16 cellular contexts compared by ENCODE assay signal in the genomic region with DNA sequence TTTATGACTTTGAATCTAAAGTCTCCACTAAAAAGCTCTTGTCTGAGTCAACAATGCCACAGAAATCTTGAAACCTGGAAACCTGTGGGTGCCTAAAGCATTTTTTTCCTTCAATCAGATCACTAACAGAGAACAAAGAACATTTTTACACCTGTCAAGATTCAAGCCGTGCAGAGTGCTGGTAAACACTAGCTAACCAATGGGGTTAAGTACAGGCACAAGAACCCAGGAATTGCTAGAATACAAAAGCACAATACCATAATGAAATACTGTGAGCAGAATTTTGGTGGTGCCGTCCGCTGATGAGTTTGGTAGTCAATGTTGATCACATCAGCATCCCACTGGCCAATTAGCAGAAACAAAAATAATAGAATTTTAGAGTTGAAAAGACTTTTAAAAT.
A peak's percentile ranks its signal among the peaks of the same experiment; 100 is the strongest.
DNase-seq lines count a peak whose midpoint lies in the region; ATAC-seq and TF ChIP-seq lines count a peak whose summit lies in the region.
"Had no signal": no experiment of that assay in that cellular context is flagged by ENCODE, and none has a peak within 500 bp of the region (broad histone marks: within the 10 kb centered on the region; RNA-seq: fewer than 3 reads in every experiment).

No MANE protein-coding gene starts in this region.

- 63 to 64% methylated on average over 3 of the region's 3 CpGs for WGBS in heart right ventricle, 2 donors

- H3K9me3 Mint-ChIP-seq in activated T-helper 1 cell treated with anti-CD3 and anti-CD28 coated beads, Interleukin-12 subunit alpha, Interleukin-12 subunit beta, Interleukin-2, Interleukin-4 antibody, amounts not matched to agents 30 ng/mL and 10 ng/mL and 1 ng/mL, durations not matched to agents 14 hours and 24 hours and 36 hours, result no peaks in the 10 kb centered on the region
- H3K9me3 Mint-ChIP-seq in activated CD4-positive, alpha-beta T cell treated with anti-CD3 and anti-CD28 coated beads for 36 hours (ENCODE audit: low read depth), result no peaks in the 10 kb centered on the region

- intact Hi-C loops in Right ventricle myocardium superior (cut with DNase I) (no loop called here), left cardiac atrium (cut with DNase I) (no loop called here), heart right ventricle (cut with DNase I) (loop anchor here in 1 of 10 donors (5.0 kb wide), 1 partner anchor 138 kb away; no protein-coding TSS in a partner anchor)
- intact Hi-C loops in activated T-helper 1 cell treated with anti-CD3 and anti-CD28 coated beads, Interleukin-12 subunit alpha, Interleukin-12 subunit beta, Interleukin-2, Interleukin-4 antibody, amounts not matched to agents 30 ng/mL and 10 ng/mL and 1 ng/mL, durations not matched to agents 14 hours and 24 hours and 36 hours (cut with micrococcal nuclease), result loop anchor here (1.0 kb wide), 1 partner anchor 143 kb away; no protein-coding TSS in a partner anchor
- intact Hi-C loops in activated CD4-positive, alpha-beta T cell treated with anti-CD3 and anti-CD28 coated beads for 36 hours (cut with DNase I, micrococcal nuclease), result no loop called here

- no peak for TF ChIP-seq CTCF in heart right ventricle (IDR thresholded peaks at IDR 0.05)

- H3K27me3 Mint-ChIP-seq in activated T-helper 1 cell treated with anti-CD3 and anti-CD28 coated beads, Interleukin-12 subunit alpha, Interleukin-12 subunit beta, Interleukin-2, Interleukin-4 antibody, amounts not matched to agents 30 ng/mL and 10 ng/mL and 1 ng/mL, durations not matched to agents 14 hours and 24 hours and 36 hours (ENCODE audit: insufficient read depth), result peaks cover 3% of the 10 kb centered on the region
- H3K27me3 Mint-ChIP-seq in activated CD4-positive, alpha-beta T cell treated with anti-CD3 and anti-CD28 coated beads for 36 hours, result no peaks in the 10 kb centered on the region

- no peaks in the 10 kb centered on the region for H3K36me3 Mint-ChIP-seq in activated T-helper 1 cell treated with anti-CD3 and anti-CD28 coated beads, Interleukin-12 subunit alpha, Interleukin-12 subunit beta, Interleukin-2, Interleukin-4 antibody, amounts not matched to agents 30 ng/mL and 10 ng/mL and 1 ng/mL, durations not matched to agents 14 hours and 24 hours and 36 hours (ENCODE audit: low read depth)
- H3K36me3 Mint-ChIP-seq in activated CD4-positive, alpha-beta T cell treated with anti-CD3 and anti-CD28 coated beads for 36 hours (ENCODE audit: low read depth), result no peaks in the 10 kb centered on the region
- H3K36me3 Mint-ChIP-seq: CD14-positive monocyte had no signal

- H3K4me3 ChIP-seq in heart right ventricle, result no peak overlapping the region
- H3K4me3 ChIP-seq: A549, GM12878 had no signal

- peak overlapping the region in 6 of 10 donors; percentile 9 to 76 (median 72) for H3K27ac ChIP-seq in heart right ventricle
- H3K27ac ChIP-seq: A549 had no signal

- H3K36me3 ChIP-seq in heart right ventricle, result peaks cover 0 to 16% (median 0%) of the 10 kb centered on the region in 9 donors

- POLR2A ChIA-PET in activated CD4-positive, alpha-beta T cell treated with anti-CD3 and anti-CD28 coated beads for 36 hours (lab: Charles Lee), result no interaction called here

- H3K4me1 Mint-ChIP-seq in activated T-helper 1 cell treated with anti-CD3 and anti-CD28 coated beads, Interleukin-12 subunit alpha, Interleukin-12 subunit beta, Interleukin-2, Interleukin-4 antibody, amounts not matched to agents 30 ng/mL and 10 ng/mL and 1 ng/mL, durations not matched to agents 14 hours and 24 hours and 36 hours (ENCODE audit: low read depth), result peaks cover 24% of the 10 kb centered on the region
- peaks cover 10% of the 10 kb centered on the region for H3K4me1 Mint-ChIP-seq in activated CD4-positive, alpha-beta T cell treated with anti-CD3 and anti-CD28 coated beads for 36 hours

- DNase-seq in Right ventricle myocardium superior, result no peak
- DNase-seq in left cardiac atrium, result no peak
- peak; percentile 40 for DNase-seq in NCI-H345 (lab: John Stamatoyannopoulos, UW)
- no peak for DNase-seq in heart right ventricle
- DNase-seq in stimulated activated CD8-positive, alpha-beta memory T cell treated with anti-CD3 and anti-CD28 coated beads, Interleukin-4, amount 100 ng/mL, for 48 hours, result no peak
- DNase-seq in activated T-helper 1 cell treated with anti-CD3 and anti-CD28 coated beads, Interleukin-12 subunit alpha, Interleukin-12 subunit beta, Interleukin-2, Interleukin-4 antibody, amounts not matched to agents 30 ng/mL and 10 ng/mL and 1 ng/mL, durations not matched to agents 14 hours and 24 hours and 36 hours (ENCODE audit: low spot score), result no peak
- no peak for DNase-seq in activated CD4-positive, alpha-beta T cell treated with anti-CD3 and anti-CD28 coated beads for 36 hours
- DNase-seq: Caco-2, HCEC 1CT, Kasumi-1, NCI-H1694 treated with DMSO at 0.1 percent for 48 hours, SHP77 had no signal

- no peaks in the 10 kb centered on the region for H3K27me3 ChIP-seq in heart right ventricle

- H3K4me3 Mint-ChIP-seq in activated T-helper 1 cell treated with anti-CD3 and anti-CD28 coated beads, Interleukin-12 subunit alpha, Interleukin-12 subunit beta, Interleukin-2, Interleukin-4 antibody, amounts not matched to agents 30 ng/mL and 10 ng/mL and 1 ng/mL, durations not matched to agents 14 hours and 24 hours and 36 hours, result no peak overlapping the region
- no peak overlapping the region for H3K4me3 Mint-ChIP-seq in activated CD4-positive, alpha-beta T cell treated with anti-CD3 and anti-CD28 coated beads for 36 hours
- H3K4me3 Mint-ChIP-seq: CD14-positive monocyte had no signal

- H3K9me3 ChIP-seq in heart right ventricle, result no peaks in the 10 kb centered on the region
- H3K9me3 ChIP-seq: A549, Caco-2 had no signal

- CTCF ChIA-PET in activated CD4-positive, alpha-beta T cell treated with anti-CD3 and anti-CD28 coated beads for 36 hours (lab: Charles Lee), result interaction anchor here (0.7 kb wide), 1 partner anchor 54 kb away, joined by 3 read pairs; no protein-coding TSS in a partner anchor

- no peak overlapping the region for H3K27ac Mint-ChIP-seq in activated T-helper 1 cell treated with anti-CD3 and anti-CD28 coated beads, Interleukin-12 subunit alpha, Interleukin-12 subunit beta, Interleukin-2, Interleukin-4 antibody, amounts not matched to agents 30 ng/mL and 10 ng/mL and 1 ng/mL, durations not matched to agents 14 hours and 24 hours and 36 hours
- no peak overlapping the region for H3K27ac Mint-ChIP-seq in activated CD4-positive, alpha-beta T cell treated with anti-CD3 and anti-CD28 coated beads for 36 hours

- peaks cover 0 to 42% (median 28%) of the 10 kb centered on the region in 9 donors for H3K4me1 ChIP-seq in heart right ventricle
- H3K4me1 ChIP-seq: A549, Caco-2 had no signal

- ATAC-seq in Right ventricle myocardium superior (ENCODE audit: poor library complexity) (peak; percentile 37), left cardiac atrium (no peak), heart right ventricle (peak in 3 of 8 donors; percentile 16 to 37 (median 27))
- ATAC-seq in activated CD4-positive, alpha-beta T cell treated with anti-CD3 and anti-CD28 coated beads for 36 hours, result no peak
- ATAC-seq: A549, GM12878, SK-N-SH treated with all-trans-retinoic acid at 6 μM for 48 hours had no signal
